Comparison of ENCODE assay signal across 8 cellular contexts in the genomic region with DNA sequence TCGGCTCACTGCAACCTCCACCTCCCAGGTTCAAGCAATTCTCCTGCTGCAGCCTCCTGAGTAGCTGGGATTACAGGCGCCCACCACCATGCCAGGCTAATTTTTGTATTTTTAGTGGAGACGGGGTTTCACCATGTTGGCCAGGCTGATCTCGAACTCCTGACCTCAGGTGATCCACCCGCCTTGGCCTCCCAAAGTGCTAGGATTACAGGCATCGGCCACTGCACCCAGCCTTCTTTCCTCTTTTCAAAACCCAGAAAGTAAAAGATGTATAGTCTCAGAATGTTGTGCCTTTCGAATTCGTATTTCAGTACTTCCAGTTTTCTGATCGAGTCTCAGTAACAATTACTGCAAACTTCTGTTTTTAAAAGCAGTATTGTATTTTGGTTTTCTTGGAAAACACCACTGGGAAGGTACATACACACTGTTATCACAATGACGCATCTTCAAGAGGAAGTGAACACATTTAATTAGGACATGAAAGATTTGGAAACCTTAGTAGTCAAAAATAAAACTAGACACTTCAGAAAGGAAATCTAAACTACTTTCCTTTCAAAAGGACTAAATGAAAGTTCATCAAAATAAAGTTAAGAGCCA.
DNase-seq lines count a peak whose midpoint lies in the region; ATAC-seq and TF ChIP-seq lines count a peak whose summit lies in the region.
"Not testable (repeated sequence)": the region's sequence is repeated elsewhere in the genome, so short reads cannot be mapped to it uniquely, and the experiment has no call there.

No MANE protein-coding gene starts in this region.

- not testable (repeated sequence) for H3K9me3 Mint-ChIP-seq in activated CD8-positive, alpha-beta memory T cell treated with anti-CD3 and anti-CD28 coated beads, Interleukin-2, amount 10 ng/mL, durations not matched to agents 7 days and 5 days (ENCODE audit: low read depth)

- in situ Hi-C loops in brain microvascular endothelial cell (cut with HindIII; ENCODE audit: low pct_ligation_motif_present, low sequenced_read_pairs): not testable (repeated sequence)

- peak overlapping the region; percentile 66 for H3K27ac Mint-ChIP-seq in activated CD8-positive, alpha-beta memory T cell treated with anti-CD3 and anti-CD28 coated beads, Interleukin-2, amount 10 ng/mL, durations not matched to agents 7 days and 5 days

- TF ChIP-seq POLR2A in heart left ventricle (IDR thresholded peaks at IDR 0.05): not testable (repeated sequence)

- not testable (repeated sequence) for H3F3A ChIP-seq in SK-N-SH (replicated peaks; ENCODE audit: insufficient read depth)

- H3K27me3 ChIP-seq in SK-N-SH (ENCODE audit: insufficient read depth); brain microvascular endothelial cell (replicated peaks); heart left ventricle: not testable (repeated sequence)

- peak overlapping the region; percentile 51 for H3K4me2 ChIP-seq in SK-N-SH

- not testable (repeated sequence) for H3K9ac ChIP-seq in SK-N-SH

- H3K36me3 ChIP-seq in SK-N-SH (replicated peaks in 1 of 2; ENCODE audit: control insufficient read depth in 1 of 2, insufficient read depth in 2 of 2, low read length in 1 of 2); brain microvascular endothelial cell (replicated peaks); heart left ventricle: not testable (repeated sequence)

- not testable (repeated sequence) for TF ChIP-seq CTCF in GM12865 (IDR thresholded peaks at IDR 0.05; ENCODE audit: insufficient read depth, low read depth, low read length, missing control alignments); SK-N-SH (IDR thresholded peaks at IDR 0.05); brain microvascular endothelial cell (IDR thresholded peaks at IDR 0.05; ENCODE audit: low read depth, low read length, missing control alignments); heart left ventricle (IDR thresholded peaks at IDR 0.05)

- not testable (repeated sequence) for ATAC-seq in activated CD8-positive, alpha-beta memory T cell treated with anti-CD3 and anti-CD28 coated beads, Interleukin-2, amount 10 ng/mL, durations not matched to agents 7 days and 5 days
- peak in 2 of 4 donors; percentile 55 to 74 for ATAC-seq in heart left ventricle
- peak; percentile 76 for ATAC-seq in sciatic nerve

- 66% methylated on average over 10 of the region's 10 CpGs for WGBS in SK-N-SH (ENCODE audit: low lambda C conversion rate)
- 62 to 73% (median 73%) methylated on average over 10 of the region's 10 CpGs for WGBS in heart left ventricle, 4 donors

- TF ChIP-seq EP300 in SK-N-SH (IDR thresholded peaks at IDR 0.05; ENCODE audit: borderline replicate concordance in 1 of 2, low read depth in 1 of 2, low read length in 1 of 2): not testable (repeated sequence)

- not testable (repeated sequence) for H3K4me3 ChIP-seq in GM12865 (ENCODE audit: low read depth, low read length); SK-N-SH (ENCODE audit: low read depth in 2 of 2, low read length in 1 of 2); brain microvascular endothelial cell (ENCODE audit: low read depth, low read length); heart left ventricle

- not testable (repeated sequence) for H3K27me3 Mint-ChIP-seq in activated CD8-positive, alpha-beta memory T cell treated with anti-CD3 and anti-CD28 coated beads, Interleukin-2, amount 10 ng/mL, durations not matched to agents 7 days and 5 days

- TF ChIP-seq RAD21 in SK-N-SH (IDR thresholded peaks at IDR 0.05; ENCODE audit: low read length): not testable (repeated sequence)

- not testable (repeated sequence) for H3K79me2 ChIP-seq in SK-N-SH (ENCODE audit: insufficient read depth)

- peak overlapping the region; percentile 56 for H3K4me3 Mint-ChIP-seq in activated CD8-positive, alpha-beta memory T cell treated with anti-CD3 and anti-CD28 coated beads, Interleukin-2, amount 10 ng/mL, durations not matched to agents 7 days and 5 days

- POLR2A ChIA-PET in SK-N-SH (lab: Yijun Ruan, JAX): not testable (repeated sequence)

- H3K4me1 ChIP-seq in SK-N-SH (ENCODE audit: control insufficient read depth in 1 of 2, insufficient read depth in 2 of 2, low read depth in 1 of 2, low read length in 1 of 2): peaks cover 0 to 12% of the 10 kb centered on the region in 2 experiments; a peak in 2 of 4 replicates
- peaks cover 3 to 34% (median 14%) of the 10 kb centered on the region in 12 donors for H3K4me1 ChIP-seq in heart left ventricle

- not testable (repeated sequence) for H3K9me2 ChIP-seq in SK-N-SH

- H2AFZ ChIP-seq in SK-N-SH (ENCODE audit: low read depth): peak overlapping the region; percentile 42; the same call in 1 of the 2 replicates

- CTCF ChIA-PET in SK-N-SH (lab: Yijun Ruan, JAX); activated CD8-positive, alpha-beta memory T cell treated with anti-CD3 and anti-CD28 coated beads, Interleukin-2, amount 10 ng/mL, durations not matched to agents 7 days and 5 days (lab: Charles Lee): not testable (repeated sequence)

- intact Hi-C loops in heart left ventricle (cut with DNase I); sciatic nerve (cut with DNase I): not testable (repeated sequence)

- not testable (repeated sequence) for H3K9me3 ChIP-seq in SK-N-SH, heart left ventricle

- not testable (repeated sequence) for H3K36me3 Mint-ChIP-seq in activated CD8-positive, alpha-beta memory T cell treated with anti-CD3 and anti-CD28 coated beads, Interleukin-2, amount 10 ng/mL, durations not matched to agents 7 days and 5 days

- not testable (repeated sequence) for H4K20me1 ChIP-seq in SK-N-SH (ENCODE audit: insufficient read depth)

- H3K27ac ChIP-seq in SK-N-SH (ENCODE audit: low read depth in 2 of 2, low read length in 1 of 2) (peak overlapping the region; percentile 20 to 39; a peak in 3 of 4 replicates), brain microvascular endothelial cell (peak overlapping the region; percentile 86), heart left ventricle (peak overlapping the region in 11 of 12 donors; percentile 23 to 81 (median 50))

- DNase-seq in AML-193 (lab: John Stamatoyannopoulos, UW) (peak; percentile 7 to 10), GM12865 (ENCODE audit: low read depth) (peak; percentile 59), LHCN-M2 (ENCODE audit: low read depth) (peak; percentile 61), brain microvascular endothelial cell (peak; percentile 11)
- DNase-seq in SK-N-SH; activated CD8-positive, alpha-beta memory T cell treated with anti-CD3 and anti-CD28 coated beads, Interleukin-2, amount 10 ng/mL, durations not matched to agents 7 days and 5 days; heart left ventricle; sciatic nerve (ENCODE audit: low spot score): not testable (repeated sequence)

- H3K4me1 Mint-ChIP-seq in activated CD8-positive, alpha-beta memory T cell treated with anti-CD3 and anti-CD28 coated beads, Interleukin-2, amount 10 ng/mL, durations not matched to agents 7 days and 5 days: peaks cover 27% of the 10 kb centered on the region

Comparison
In these comparisons a context has a peak if more than half of its experiments do, and no peak if none do; other contexts are left out.
1. H3K27ac ChIP-seq: peak in every context shown above with its lines; median percentile 86 in brain microvascular endothelial cell; 50 in heart left ventricle; 30 in SK-N-SH.